Comparison of ENCODE assay signal across 5 cellular contexts in genomic region chr4:60215906-60216305, GRCh38.
"Had no signal": no experiment of that assay in that cellular context is flagged by ENCODE, and none has a peak within 500 bp of the region (broad histone marks: within the 10 kb centered on the region; RNA-seq: fewer than 3 reads in every experiment).

No MANE protein-coding gene starts in this region.

- H3K4me3 ChIP-seq: K562 had no signal

- DNase-seq: IMR-90, KBM-7, KG1 had no signal

- H3K27ac ChIP-seq: HL-60 had no signal
